In genomic region chr5:150623878-150624216, GRCh38 we compare ENCODE assay signal across 9 cellular contexts. TPM values are rescaled to one million over a fixed set of nuclear protein-coding genes. Genes with fewer than 3 reads are reported as not detected.
DNase-seq lines count a peak whose midpoint lies in the region; ATAC-seq, FAIRE-seq and TF ChIP-seq lines count a peak whose summit lies in the region.
"Had no signal": no experiment of that assay in that cellular context is flagged by ENCODE, and none has a peak within 500 bp of the region (broad histone marks: within the 10 kb centered on the region; RNA-seq: fewer than 3 reads in every experiment).

No MANE protein-coding gene starts in this region.

- peaks cover 12% of the 10 kb centered on the region for H3K4me1 ChIP-seq in PC-3 (ENCODE audit: insufficient read depth, low read length)
- peaks cover 35% of the 10 kb centered on the region for H3K4me1 ChIP-seq in endothelial cell of umbilical vein (ENCODE audit: control insufficient read depth, extremely low read depth, insufficient read depth, low read length)

- H3K27me3 Mint-ChIP-seq in Calu3 (ENCODE audit: unreplicated experiment) (peaks cover 25% of the 10 kb centered on the region), progenitor cell of endocrine pancreas (peaks cover 54% of the 10 kb centered on the region)
- H3K27me3 Mint-ChIP-seq in activated CD8-positive, alpha-beta memory T cell treated with anti-CD3 and anti-CD28 coated beads, Interleukin-2, amount 10 ng/mL, durations not matched to agents 7 days and 5 days = peaks cover 25% of the 10 kb centered on the region

- peak overlapping the region; percentile 71 for H3K4me3 Mint-ChIP-seq in Calu3 (ENCODE audit: low read depth, unreplicated experiment)
- peak overlapping the region; percentile 70 for H3K4me3 Mint-ChIP-seq in progenitor cell of endocrine pancreas (ENCODE audit: low read depth)
- H3K4me3 Mint-ChIP-seq in activated CD8-positive, alpha-beta memory T cell treated with anti-CD3 and anti-CD28 coated beads, Interleukin-2, amount 10 ng/mL, durations not matched to agents 7 days and 5 days = no peak overlapping the region

- no peaks in the 10 kb centered on the region for H3K9me2 ChIP-seq in PC-3 (replicated peaks; ENCODE audit: low read length)

- no peak for TF ChIP-seq CTCF in Calu3 (IDR thresholded peaks at IDR 0.05; ENCODE audit: unreplicated experiment)
- no peak for TF ChIP-seq CTCF in PC-3 (conservative IDR thresholded peaks at IDR 0.05; ENCODE audit: low read depth, low read length)
- TF ChIP-seq CTCF in endothelial cell of umbilical vein (IDR thresholded peaks at IDR 0.05; ENCODE audit: extremely low read depth in 1 of 2, insufficient read depth in 1 of 2, low read depth in 1 of 2, low read length in 2 of 2) = no peak
- no peak for TF ChIP-seq CTCF in progenitor cell of endocrine pancreas (IDR thresholded peaks at IDR 0.05; ENCODE audit: unreplicated experiment)

- H3K36me3 Mint-ChIP-seq in Calu3 (ENCODE audit: insufficient read depth, unreplicated experiment) = peaks cover 5% of the 10 kb centered on the region
- no peaks in the 10 kb centered on the region for H3K36me3 Mint-ChIP-seq in progenitor cell of endocrine pancreas (ENCODE audit: insufficient read depth)
- no peaks in the 10 kb centered on the region for H3K36me3 Mint-ChIP-seq in activated CD8-positive, alpha-beta memory T cell treated with anti-CD3 and anti-CD28 coated beads, Interleukin-2, amount 10 ng/mL, durations not matched to agents 7 days and 5 days

- H3K27ac Mint-ChIP-seq in Calu3 (ENCODE audit: unreplicated experiment) (peak overlapping the region; percentile 3), progenitor cell of endocrine pancreas (no peak overlapping the region)
- H3K27ac Mint-ChIP-seq in activated CD8-positive, alpha-beta memory T cell treated with anti-CD3 and anti-CD28 coated beads, Interleukin-2, amount 10 ng/mL, durations not matched to agents 7 days and 5 days = no peak overlapping the region

- intact Hi-C loops in Calu3 (cut with micrococcal nuclease; ENCODE audit: unreplicated experiment) (no loop called here), PC-3 (cut with micrococcal nuclease) (no loop called here), endothelial cell of umbilical vein (cut with micrococcal nuclease) (no loop called here)

- DNase-seq in Calu3 = no peak
- no peak for DNase-seq in PC-3
- no peak for DNase-seq in endothelial cell of umbilical vein (ENCODE audit: low read depth, low spot score)
- DNase-seq in progenitor cell of endocrine pancreas (ENCODE audit: low spot score, unreplicated experiment) = no peak
- DNase-seq in activated CD8-positive, alpha-beta memory T cell treated with anti-CD3 and anti-CD28 coated beads, Interleukin-2, amount 10 ng/mL, durations not matched to agents 7 days and 5 days = no peak
- DNase-seq in NCI-H2227 treated with DMSO at 0.1 percent for 48 hours (lab: John Stamatoyannopoulos, UW) = no peak
- no peak for DNase-seq in cerebellar nuclear complex (lab: John Stamatoyannopoulos, UW)
- DNase-seq: DMS79 had no signal

- H3K4me1 Mint-ChIP-seq in Calu3 (ENCODE audit: low read depth, unreplicated experiment) (peaks cover 11% of the 10 kb centered on the region), progenitor cell of endocrine pancreas (ENCODE audit: low read depth) (peaks cover 3% of the 10 kb centered on the region)
- H3K4me1 Mint-ChIP-seq in activated CD8-positive, alpha-beta memory T cell treated with anti-CD3 and anti-CD28 coated beads, Interleukin-2, amount 10 ng/mL, durations not matched to agents 7 days and 5 days = peaks cover 13% of the 10 kb centered on the region

- peak overlapping the region; percentile 72 for H2AFZ ChIP-seq in PC-3 (ENCODE audit: low read length)
- H2AFZ ChIP-seq in endothelial cell of umbilical vein (ENCODE audit: low read depth, low read length) = peak overlapping the region; percentile 80

- POLR2A ChIA-PET in PC-3 (lab: Charles Lee; ENCODE audit: unreplicated experiment) (no interaction called here), endothelial cell of umbilical vein (lab: Charles Lee) (no interaction called here)

- no peaks in the 10 kb centered on the region for H3K9me3 ChIP-seq in PC-3 (ENCODE audit: low read length)
- H3K9me3 ChIP-seq in endothelial cell of umbilical vein (replicated peaks; ENCODE audit: control insufficient read depth, insufficient read depth, low read length) = no peaks in the 10 kb centered on the region

- H3K4me3 ChIP-seq in PC-3 (ENCODE audit: low read length) = peak overlapping the region; percentile 57; the same call in 1 of the 2 replicates
- H3K4me3 ChIP-seq in endothelial cell of umbilical vein (replicated peaks in 1 of 3; ENCODE audit: insufficient read depth in 1 of 3, low read depth in 1 of 3, low read length in 3 of 3) = no peak overlapping the region

- dilution Hi-C loops in endothelial cell of umbilical vein (cut with MboI; ENCODE audit: extremely low pct_ligation_motif_present, low sequenced_read_pairs) = no loop called here

- H3K27ac ChIP-seq in PC-3 (ENCODE audit: low read length) (no peak overlapping the region), endothelial cell of umbilical vein (ENCODE audit: insufficient read depth, low read depth, low read length) (no peak overlapping the region)

- BruUV-seq in Calu3 (replicated peaks; lab: Mats Ljungman, UMichigan) (no TSS peak), PC-3 (replicated peaks; lab: Mats Ljungman, UMichigan) (no TSS peak), endothelial cell of umbilical vein (replicated peaks; lab: Mats Ljungman, UMichigan) (no TSS peak)

- ATAC-seq in PC-3 (no peak), HG03354 (IDR thresholded peaks at IDR 0.05; ENCODE audit: poor library complexity, severe bottlenecking, unreplicated experiment) (no peak)
- no peak for ATAC-seq in activated CD8-positive, alpha-beta memory T cell treated with anti-CD3 and anti-CD28 coated beads, Interleukin-2, amount 10 ng/mL, durations not matched to agents 7 days and 5 days

- CTCF ChIA-PET in Calu3 (lab: Charles Lee) = no interaction called here
- CTCF ChIA-PET in PC-3 (lab: Charles Lee) = no interaction called here
- CTCF ChIA-PET in endothelial cell of umbilical vein (lab: Charles Lee) = no interaction called here
- CTCF ChIA-PET in activated CD8-positive, alpha-beta memory T cell treated with anti-CD3 and anti-CD28 coated beads, Interleukin-2, amount 10 ng/mL, durations not matched to agents 7 days and 5 days (lab: Charles Lee) = no interaction called here

- H4K20me1 ChIP-seq in PC-3 (ENCODE audit: low read length) (no peaks in the 10 kb centered on the region), endothelial cell of umbilical vein (replicated peaks; ENCODE audit: control insufficient read depth, extremely low read depth, insufficient read depth, low read length) (no peaks in the 10 kb centered on the region)

- TF ChIP-seq POLR2A in endothelial cell of umbilical vein (IDR thresholded peaks at IDR 0.05; ENCODE audit: low read depth, low read length) = no peak

- H3K9ac ChIP-seq in PC-3 (ENCODE audit: low read length) (no peak overlapping the region), endothelial cell of umbilical vein (replicated peaks; ENCODE audit: extremely low read depth, insufficient read depth, low read length) (no peak overlapping the region)

- H3K79me2 ChIP-seq in PC-3 (ENCODE audit: low read length) (no peaks in the 10 kb centered on the region), endothelial cell of umbilical vein (ENCODE audit: control insufficient read depth, insufficient read depth, low read length) (no peaks in the 10 kb centered on the region)

- H3F3A ChIP-seq in PC-3 (ENCODE audit: low read length, unreplicated experiment) = no peaks in the 10 kb centered on the region

- FAIRE-seq in endothelial cell of umbilical vein (lab: Jason Lieb, UNC) = no peak

- H3K27me3 ChIP-seq in PC-3 (ENCODE audit: low read length) (no peaks in the 10 kb centered on the region), endothelial cell of umbilical vein (ENCODE audit: control insufficient read depth in 2 of 2, insufficient read depth in 2 of 2, low read length in 2 of 2) (no peaks in the 10 kb centered on the region)

- H3K4me2 ChIP-seq in PC-3 (ENCODE audit: low read length) (peak overlapping the region; percentile 80), endothelial cell of umbilical vein (ENCODE audit: insufficient read depth, low read length) (no peak overlapping the region)

- H3K9me1 ChIP-seq in endothelial cell of umbilical vein (replicated peaks; ENCODE audit: control insufficient read depth, extremely low read depth, insufficient read depth, low read length) = no peaks in the 10 kb centered on the region

- H3K9me3 Mint-ChIP-seq in Calu3 (ENCODE audit: low read depth, unreplicated experiment) = no peaks in the 10 kb centered on the region
- no peaks in the 10 kb centered on the region for H3K9me3 Mint-ChIP-seq in progenitor cell of endocrine pancreas (ENCODE audit: low read depth)
- H3K9me3 Mint-ChIP-seq in activated CD8-positive, alpha-beta memory T cell treated with anti-CD3 and anti-CD28 coated beads, Interleukin-2, amount 10 ng/mL, durations not matched to agents 7 days and 5 days (ENCODE audit: low read depth) = no peaks in the 10 kb centered on the region

- no peaks in the 10 kb centered on the region for H3K36me3 ChIP-seq in PC-3 (ENCODE audit: low read depth, low read length)
- H3K36me3 ChIP-seq in endothelial cell of umbilical vein (ENCODE audit: control insufficient read depth in 2 of 2, extremely low read depth in 1 of 2, insufficient read depth in 2 of 2, low read length in 2 of 2) = no peaks in the 10 kb centered on the region

RNA-seq across cellular contexts. Expression of gene SYNPO, which starts 16.6 kb away (rescaled TPM):
- total RNA-seq in Calu3 (2022) (0.92 and 2.5 TPM in 2 replicates), PC-3 (2014; rRNA removed) (5.3 and 8.4 TPM in 2 replicates), endothelial cell of umbilical vein (93.9 and 121 TPM in 2 replicates), progenitor cell of endocrine pancreas (1.4 and 1.5 TPM in 2 replicates)
- polyA plus RNA-seq in endothelial cell of umbilical vein = 56.9 and 68.4 TPM in 2 replicates
- 58.1 and 70.3 TPM in 2 replicates for polyA plus RNA-seq in endothelial cell of umbilical vein (2011; cell fraction: cytosol; rRNA removed)
- 80.9 and 110 TPM in 2 replicates for polyA plus RNA-seq in endothelial cell of umbilical vein (2011; cell fraction: nucleus; rRNA removed)
- polyA plus RNA-seq in endothelial cell of umbilical vein (2012) = 58.3 and 66.7 TPM in 2 replicates
- polyA minus RNA-seq in endothelial cell of umbilical vein = 84.2 and 147 TPM in 2 replicates
- polyA minus RNA-seq in endothelial cell of umbilical vein (2011; cell fraction: cytosol; rRNA and poly(A)+ RNA removed) = 8.7 TPM
- polyA minus RNA-seq in endothelial cell of umbilical vein (2011; cell fraction: nucleus; rRNA and poly(A)+ RNA removed) = 66.6 and 71.2 TPM in 2 replicates
- total RNA-seq in activated CD8-positive, alpha-beta memory T cell treated with anti-CD3 and anti-CD28 coated beads, Interleukin-2, amount 10 ng/mL, durations not matched to agents 7 days and 5 days = under 1 TPM; 0.05 to 0.09 TPM

RNA-seq across cellular contexts. Expression of gene MYOZ3, which starts 37.2 kb away (rescaled TPM):
- total RNA-seq in Calu3 (2022) (not detected in 2 replicates), PC-3 (2014; rRNA removed) (not detected in 2 replicates), endothelial cell of umbilical vein (1.1 and 1.2 TPM in 2 replicates), progenitor cell of endocrine pancreas (2.9 and 3.1 TPM in 2 replicates)
- 0.43 and 0.59 TPM in 2 replicates for polyA plus RNA-seq in endothelial cell of umbilical vein
- 0.27 and 0.37 TPM in 2 replicates for polyA plus RNA-seq in endothelial cell of umbilical vein (2011; cell fraction: cytosol; rRNA removed)
- polyA plus RNA-seq in endothelial cell of umbilical vein (2011; cell fraction: nucleus; rRNA removed) = 0.55 and 0.80 TPM in 2 replicates
- 0.28 and 0.67 TPM in 2 replicates for polyA plus RNA-seq in endothelial cell of umbilical vein (2012)
- polyA minus RNA-seq in endothelial cell of umbilical vein = 0.68 and 0.75 TPM in 2 replicates
- polyA minus RNA-seq in endothelial cell of umbilical vein (2011; cell fraction: cytosol; rRNA and poly(A)+ RNA removed) = not detected
- polyA minus RNA-seq in endothelial cell of umbilical vein (2011; cell fraction: nucleus; rRNA and poly(A)+ RNA removed) = 0.77 and 1.1 TPM in 2 replicates
- total RNA-seq in activated CD8-positive, alpha-beta memory T cell treated with anti-CD3 and anti-CD28 coated beads, Interleukin-2, amount 10 ng/mL, durations not matched to agents 7 days and 5 days = not detected

Comparison
In these comparisons a context has a peak if more than half of its experiments do, and no peak if none do; other contexts are left out.
1. RNA of gene SYNPO, which starts 16.6 kb away (total RNA-seq): 93.9 to 121 TPM in endothelial cell of umbilical vein; 5.3 to 8.4 TPM in PC-3, 1.4 to 1.5 TPM in progenitor cell of endocrine pancreas, 0.92 to 2.5 TPM in Calu3 and 0.05 to 0.09 TPM in activated CD8-positive, alpha-beta memory T cell treated with anti-CD3 and anti-CD28 coated beads, Interleukin-2, amount 10 ng/mL, durations not matched to agents 7 days and 5 days; every median in the first group is over 10 times any median in the second.